17 cellular contexts compared by ENCODE assay signal in the genomic region with DNA sequence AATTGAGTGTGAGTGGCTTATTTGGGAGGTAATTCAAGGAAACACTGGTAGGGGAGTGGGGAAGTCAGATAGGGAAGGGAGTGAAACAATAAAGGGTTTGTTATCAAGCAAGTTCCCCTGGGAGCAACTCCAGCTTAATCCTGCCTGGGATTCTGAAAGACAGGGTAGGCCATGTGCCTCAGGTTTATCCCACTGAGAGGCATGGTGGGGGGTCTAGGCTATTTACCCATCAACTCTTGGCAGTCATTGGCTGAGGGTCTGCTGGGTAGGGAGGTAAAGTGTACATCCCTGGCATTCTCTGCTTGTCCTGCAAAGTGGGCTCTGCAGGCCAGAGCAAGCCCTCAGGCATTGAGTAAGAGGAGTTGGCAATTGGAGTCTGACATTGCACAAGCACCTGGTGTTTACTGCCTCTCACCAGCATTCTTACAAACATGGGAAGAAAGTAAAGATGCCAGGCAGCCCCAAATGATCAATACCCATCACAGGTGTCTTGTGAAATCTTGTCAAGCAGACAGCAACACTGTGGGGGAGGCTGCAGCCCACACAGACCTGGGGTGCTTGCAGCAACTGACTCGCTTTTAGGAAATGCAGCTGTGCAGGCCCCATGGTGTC.
DNase-seq lines count a peak whose midpoint lies in the region; ATAC-seq, FAIRE-seq and TF ChIP-seq lines count a peak whose summit lies in the region.
"Had no signal": no experiment of that assay in that cellular context is flagged by ENCODE, and none has a peak within 500 bp of the region (broad histone marks: within the 10 kb centered on the region; RNA-seq: fewer than 3 reads in every experiment).

No MANE protein-coding gene starts in this region.

- no peak for FAIRE-seq in bronchial epithelial cell (lab: Jason Lieb, UNC)
- FAIRE-seq: A204.1 had no signal

- ATAC-seq in left lung, result no peak
- no peak for ATAC-seq in HG03280 (IDR thresholded peaks at IDR 0.05; ENCODE audit: unreplicated experiment)
- ATAC-seq: activated CD4-positive, CD25-positive, alpha-beta regulatory T cell treated with anti-CD3 and anti-CD28 coated beads, Interleukin-2, amount 50 U/mL, for 24 hours; activated T-cell treated with anti-CD3 and anti-CD28 coated beads, Interleukin-2, amount 50 U/mL, for 4 hours; upper lobe of right lung had no signal

- intact Hi-C loops in left lung (cut with DNase I), result no loop called here

- H3K27ac ChIP-seq in left lung, result no peak overlapping the region
- H3K27ac ChIP-seq: ascending aorta, upper lobe of right lung had no signal

- DNase-seq in NCI-H146 (lab: John Stamatoyannopoulos, UW), result peak; percentile 29
- DNase-seq in NCI-H146 treated with DMSO at 0.1 percent for 48 hours (lab: John Stamatoyannopoulos, UW; ENCODE audit: unreplicated experiment), result no peak
- DNase-seq in NCI-H2107 (lab: John Stamatoyannopoulos, UW), result peak; percentile 68
- DNase-seq in bronchial epithelial cell (ENCODE audit: low read depth), result peak; percentile 69
- DNase-seq in renal cortical epithelial cell (ENCODE audit: low read depth), result peak; percentile 70
- DNase-seq in left lung, result no peak
- DNase-seq in CD1c-positive myeloid dendritic cell (ENCODE audit: extremely low spot score), result no peak
- DNase-seq: activated T-cell treated with anti-CD3 and anti-CD28 coated beads, Interleukin-2, amount 50 U/mL, for 4 hours; effector memory CD4-positive, alpha-beta T cell; NCI-H774; stimulated activated CD4-positive, alpha-beta T cell treated with anti-CD3 and anti-CD28 coated beads, Interleukin-15, amount 100 ng/mL, for 24 hours; upper lobe of right lung had no signal

- peaks cover 0 to 6% of the 10 kb centered on the region in 2 donors for H3K4me1 ChIP-seq in left lung
- H3K4me1 ChIP-seq: ascending aorta had no signal

- no peaks in the 10 kb centered on the region for H3K36me3 ChIP-seq in bronchial epithelial cell (ENCODE audit: control insufficient read depth, insufficient read depth, low read length)
- H3K36me3 ChIP-seq in left lung, result no peaks in the 10 kb centered on the region
- H3K36me3 ChIP-seq: ascending aorta, upper lobe of right lung had no signal

- H3K9me3 ChIP-seq in left lung, result no peaks in the 10 kb centered on the region
- H3K9me3 ChIP-seq: ascending aorta, upper lobe of right lung had no signal

- TF ChIP-seq CTCF in bronchial epithelial cell (IDR thresholded peaks at IDR 0.05; ENCODE audit: insufficient read depth, low read length, severe bottlenecking) (no peak), left lung (IDR thresholded peaks at IDR 0.05) (no peak)

- H3K27me3 ChIP-seq in bronchial epithelial cell (ENCODE audit: control insufficient read depth, insufficient read depth, low read length) (no peaks in the 10 kb centered on the region), left lung (no peaks in the 10 kb centered on the region)
- H3K27me3 ChIP-seq: ascending aorta, upper lobe of right lung had no signal

- no peak overlapping the region for H3K4me3 ChIP-seq in bronchial epithelial cell (ENCODE audit: low read depth, low read length)
- no peak overlapping the region for H3K4me3 ChIP-seq in left lung
- H3K4me3 ChIP-seq: ascending aorta, lung, upper lobe of right lung had no signal

Comparison
In these comparisons a context has a peak if more than half of its experiments do, and no peak if none do; other contexts are left out.
1. DNase-seq: peak in NCI-H146 (single experiment), NCI-H2107 (single experiment), bronchial epithelial cell (single experiment) and renal cortical epithelial cell (single experiment); none in NCI-H146 treated with DMSO at 0.1 percent for 48 hours (single experiment), left lung (0 of 2) and CD1c-positive myeloid dendritic cell (single experiment).